Comparison of ENCODE assay signal across 8 cellular contexts in the genomic region with DNA sequence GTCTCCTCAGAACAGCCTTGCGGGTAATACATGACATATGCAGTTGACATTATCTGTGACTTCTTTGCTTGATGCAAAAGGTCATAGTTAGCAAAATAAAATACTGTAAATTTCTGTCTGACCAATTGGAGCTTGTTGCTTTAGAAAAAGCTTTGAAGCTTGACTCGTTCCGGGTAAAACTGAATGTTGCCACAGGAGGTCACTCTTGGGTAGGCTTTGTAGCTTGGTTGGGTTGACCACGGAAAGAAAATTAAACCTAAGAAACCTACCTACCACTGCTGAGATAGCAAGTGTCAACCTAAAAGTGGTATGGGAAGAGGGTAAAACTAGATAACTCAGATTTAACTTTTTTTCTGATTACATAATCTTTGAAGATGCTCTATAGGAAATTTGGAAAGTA. TPM values are rescaled to one million over a fixed set of nuclear protein-coding genes. Genes with fewer than 3 reads are reported as not detected.
DNase-seq lines count a peak whose midpoint lies in the region; ATAC-seq and TF ChIP-seq lines count a peak whose summit lies in the region.

No MANE protein-coding gene starts in this region.

- H3K4me3 ChIP-seq in LNCaP clone FGC (ENCODE audit: low read depth, low read length) = no peak overlapping the region

- TF ChIP-seq CTCF in LNCaP clone FGC (IDR thresholded peaks at IDR 0.05; ENCODE audit: control insufficient read depth, extremely low read depth, insufficient read depth) = peak; percentile 63

- in situ Hi-C loops in Caki2 (cut with HindIII; ENCODE audit: low pct_unique_long_range_greater_than_20kb, low sequenced_read_pairs) = no loop called here

- ATAC-seq in GM18861 (IDR thresholded peaks at IDR 0.05; ENCODE audit: unreplicated experiment) = peak; percentile 69
- ATAC-seq in GM21423 (IDR thresholded peaks at IDR 0.05; ENCODE audit: unreplicated experiment) = no peak

- peak; percentile 23 for DNase-seq in Caki2 (ENCODE audit: low read depth)
- DNase-seq in LNCaP clone FGC (ENCODE audit: low read depth) = peak; percentile 8
- peak; percentile 44 for DNase-seq in activated CD4-positive, alpha-beta T cell treated with anti-CD3 and anti-CD28 coated beads for 48 hours
- peak; percentile 73 for DNase-seq in fibroblast of peridontal ligament (ENCODE audit: extremely low read depth)
- DNase-seq in putamen (ENCODE audit: low spot score) = peak; percentile 18
- no peak for DNase-seq in COLO829 (ENCODE audit: low spot score)

RNA-seq across cellular contexts. Expression of gene PRPS2, which starts 23.2 kb away (rescaled TPM):
- 47.3 and 78.2 TPM in 2 replicates for total RNA-seq in Caki2 (2014; rRNA removed; shearing (Covaris generic); ENCODE audit: low replicate concordance)

RNA-seq across cellular contexts. Expression of gene TLR7, which starts 52.4 kb away (rescaled TPM):
- not detected in 2 replicates for total RNA-seq in Caki2 (2014; rRNA removed; shearing (Covaris generic); ENCODE audit: low replicate concordance)
